8 cellular contexts compared by ENCODE assay signal in the genomic region with DNA sequence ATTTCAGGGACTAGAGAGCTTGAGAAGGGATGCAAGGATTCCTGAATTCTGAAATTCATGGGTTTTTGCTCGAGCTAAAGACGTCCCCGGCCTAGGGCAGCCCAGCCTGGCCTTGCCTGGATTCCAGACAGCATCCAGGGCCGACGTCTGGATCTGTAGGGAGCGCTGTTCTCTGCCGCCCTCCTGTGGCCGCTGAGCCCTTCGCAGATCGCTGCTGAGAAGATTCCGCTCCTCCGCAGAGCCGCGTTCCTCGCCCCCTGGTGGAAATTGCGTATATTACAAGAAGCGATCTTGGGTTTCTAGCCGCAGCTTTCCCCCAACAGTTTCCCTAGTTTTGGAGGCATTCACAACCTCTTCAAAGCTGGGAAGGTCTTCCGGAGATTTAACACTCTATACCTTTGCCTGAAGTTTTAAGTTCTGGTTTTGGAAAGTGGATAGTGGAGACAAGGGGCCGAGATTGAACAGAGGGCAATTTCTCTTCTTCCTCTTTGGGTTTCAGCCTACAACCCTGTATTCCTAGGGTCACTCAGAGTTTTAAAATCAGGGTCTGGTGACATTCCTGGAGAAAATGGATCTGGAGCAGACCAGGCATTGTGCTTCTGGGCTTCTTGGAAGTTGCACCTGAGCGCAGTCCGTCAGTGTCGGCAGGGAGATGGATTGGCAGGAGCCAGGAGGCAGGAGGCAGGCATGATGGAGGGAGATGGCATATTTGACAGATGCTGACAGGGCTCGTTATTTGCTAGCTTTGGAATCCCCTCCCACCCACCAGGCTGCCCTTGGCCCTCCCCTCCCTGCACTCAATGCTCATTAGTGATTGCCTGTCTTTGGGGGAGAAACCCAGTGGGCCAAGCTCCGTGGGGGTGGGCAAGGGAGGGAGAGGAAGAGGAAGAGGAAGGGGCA. TPM values are rescaled to one million over a fixed set of nuclear protein-coding genes. Genes with fewer than 3 reads are reported as not detected.
DNase-seq lines count a peak whose midpoint lies in the region; ATAC-seq lines count a peak whose summit lies in the region.

No MANE protein-coding gene starts in this region.

- peak overlapping the region; percentile 69 for H3K9ac ChIP-seq in mesenchymal stem cell (ENCODE audit: low read length)

- peaks cover 87% of the 10 kb centered on the region in 2 experiments for H3K27me3 ChIP-seq in mesenchymal stem cell (ENCODE audit: control insufficient read depth in 1 of 2, insufficient read depth in 1 of 2, low read length in 2 of 2)

- no peaks in the 10 kb centered on the region for H3K79me1 ChIP-seq in mesenchymal stem cell (replicated peaks; ENCODE audit: low read length, poor library complexity, severe bottlenecking)

- H2AFZ ChIP-seq in mesenchymal stem cell (ENCODE audit: low read depth, low read length): peak overlapping the region; percentile 20

- H2BK15ac ChIP-seq in mesenchymal stem cell (ENCODE audit: low read depth, poor library complexity, severe bottlenecking): no peak overlapping the region

- no peak for ATAC-seq in HG03571 (IDR thresholded peaks at IDR 0.05; ENCODE audit: unreplicated experiment)

- no peak overlapping the region for H3K4me3 ChIP-seq in mesenchymal stem cell (ENCODE audit: insufficient read depth in 1 of 2, low read depth in 1 of 2, low read length in 2 of 2)

- no peaks in the 10 kb centered on the region for H3K9me3 ChIP-seq in mesenchymal stem cell (ENCODE audit: control insufficient read depth, low read length)

- no peak overlapping the region for H3K4ac ChIP-seq in mesenchymal stem cell (ENCODE audit: low read depth in 1 of 2, low read length in 2 of 2)

- H3K27ac ChIP-seq in mesenchymal stem cell (ENCODE audit: low read length, poor library complexity, severe bottlenecking): no peak overlapping the region

- no peak overlapping the region for H2AK5ac ChIP-seq in mesenchymal stem cell (ENCODE audit: low read length, severe bottlenecking)

- peak; percentile 87 for DNase-seq in EL
- DNase-seq in HT1080 (ENCODE audit: low read depth): peak; percentile 84
- peak; percentile 74 to 85 for DNase-seq in NOMO-1 (lab: John Stamatoyannopoulos, UW; ENCODE audit: unreplicated experiment in 2 of 2)
- peak; percentile 60 to 67 for DNase-seq in activated CD8-positive, alpha-beta memory T cell treated with anti-CD3 and anti-CD28 coated beads for 4 hours (ENCODE audit: low read depth in 2 of 2)
- peak; percentile 83 for DNase-seq in effector CD8-positive, alpha-beta T cell (lab: John Stamatoyannopoulos, UW)
- peak; percentile 88 for DNase-seq in mesenchymal stem cell
- peak; percentile 67 for DNase-seq in stimulated activated CD8-positive, alpha-beta memory T cell treated with anti-CD3 and anti-CD28 coated beads, Interleukin-12 subunit alpha, Interleukin-12 subunit beta, amount 100 ng/mL, for 4 hours (ENCODE audit: low read depth)

- H3K36me3 ChIP-seq in mesenchymal stem cell (ENCODE audit: control insufficient read depth in 1 of 2, insufficient read depth in 2 of 2, low read depth in 1 of 2, low read length in 2 of 2): no peaks in the 10 kb centered on the region

- H3K23ac ChIP-seq in mesenchymal stem cell (ENCODE audit: low read length in 2 of 2): no peak overlapping the region

- no peak overlapping the region for H3K4me2 ChIP-seq in mesenchymal stem cell (ENCODE audit: low read length, poor library complexity, severe bottlenecking)

- no peak overlapping the region for H2BK5ac ChIP-seq in mesenchymal stem cell (ENCODE audit: low read depth, low read length, poor library complexity, severe bottlenecking)

- H4K8ac ChIP-seq in mesenchymal stem cell (ENCODE audit: low read length): no peak overlapping the region

- no peak overlapping the region for H2BK12ac ChIP-seq in mesenchymal stem cell (ENCODE audit: low read length in 2 of 2)

- H3K4me1 ChIP-seq in mesenchymal stem cell (ENCODE audit: control insufficient read depth, insufficient read depth, low read depth, low read length): peaks cover 14% of the 10 kb centered on the region

- no peak overlapping the region for H3K14ac ChIP-seq in mesenchymal stem cell (ENCODE audit: low read length in 2 of 2)

- H3K18ac ChIP-seq in mesenchymal stem cell (ENCODE audit: low read depth in 1 of 2, low read length in 2 of 2): no peak overlapping the region

- 7% methylated on average over 22 of the region's 25 CpGs for WGBS in mesenchymal stem cell

- no peak overlapping the region for H2BK120ac ChIP-seq in mesenchymal stem cell (ENCODE audit: low read depth, low read length)

- no peak overlapping the region for H4K91ac ChIP-seq in mesenchymal stem cell (ENCODE audit: low read length)

RNA-seq across cellular contexts. Expression of a gene that starts 4.9 kb away (rescaled TPM):
- total RNA-seq in HT1080 (2014; rRNA removed; shearing (Covaris generic)): not detected in 2 replicates
- polyA plus RNA-seq in HT1080 (2015; cell fraction: cytosol; rRNA removed): not detected in 2 replicates
- not detected in 2 replicates for polyA plus RNA-seq in HT1080 (2015; cell fraction: nucleus; rRNA removed)
- polyA plus RNA-seq in mesenchymal stem cell (2013, experiment 1 of 2): not detected
- not detected for polyA plus RNA-seq in mesenchymal stem cell (2013, experiment 2 of 2)

RNA-seq across cellular contexts. Expression of a gene that starts 19.6 kb away (rescaled TPM):
- total RNA-seq in HT1080 (2014; rRNA removed; shearing (Covaris generic)): 17.0 and 24.6 TPM in 2 replicates
- 23.6 and 27.5 TPM in 2 replicates for polyA plus RNA-seq in HT1080 (2015; cell fraction: cytosol; rRNA removed)
- polyA plus RNA-seq in HT1080 (2015; cell fraction: nucleus; rRNA removed): 114 and 123 TPM in 2 replicates
- polyA plus RNA-seq in mesenchymal stem cell (2013, experiment 1 of 2): 52.6 TPM
- 49.8 TPM for polyA plus RNA-seq in mesenchymal stem cell (2013, experiment 2 of 2)
